Comparison of ENCODE assay signal across 8 cellular contexts in genomic region chr22:28741758-28742561, GRCh38. TPM values are rescaled to one million over a fixed set of nuclear protein-coding genes. Genes with fewer than 3 reads are reported as not detected.
DNase-seq lines count a peak whose midpoint lies in the region; ATAC-seq and FAIRE-seq lines count a peak whose summit lies in the region.

Gene CHEK2, minus strand, starts transcription at chr22:28741820. Its CDS starts 7,099 bp downstream, at chr22:28734721.
Gene HSCB, plus strand, starts transcription at chr22:28742039. Its CDS starts 57 bp downstream, at chr22:28742096.

- H3K9ac ChIP-seq in endocrine pancreas (ENCODE audit: control insufficient read depth, insufficient read depth, low read length) = peak within 1 kb of the TSS; percentile 77
- H3K9ac ChIP-seq in mesenchymal stem cell (ENCODE audit: low read length) = peak within 1 kb of the TSS; percentile 98

- peak; percentile 97 for DNase-seq in COR-L47 (lab: John Stamatoyannopoulos, UW)
- DNase-seq in HTR-8/SVneo (ENCODE audit: insufficient read length, low spot score) = peak; percentile 92
- DNase-seq in NOMO-1 treated with dmso at 0.1 percent for 144 hours (lab: John Stamatoyannopoulos, UW; ENCODE audit: unreplicated experiment) = peak; percentile 100
- DNase-seq in activated CD8-positive, alpha-beta memory T cell treated with anti-CD3 and anti-CD28 coated beads, Interleukin-2, amount 50 U/mL, for 1 hour (ENCODE audit: extremely low read depth) = peak; percentile 94
- DNase-seq in mesenchymal stem cell = peak; percentile 99
- peak; percentile 93 for DNase-seq in stimulated activated CD8-positive, alpha-beta memory T cell treated with anti-CD3 and anti-CD28 coated beads, Interleukin-12 subunit alpha, Interleukin-12 subunit beta, amount 100 ng/mL, for 4 hours (ENCODE audit: low read depth)

- peak within 1 kb of the TSS; percentile 83 for H3K4me2 ChIP-seq in mesenchymal stem cell (ENCODE audit: low read length, poor library complexity, severe bottlenecking)

- no peaks in the 10 kb centered on the region for H3K9me3 ChIP-seq in endocrine pancreas (ENCODE audit: control insufficient read depth, low read length)
- no peaks in the 10 kb centered on the region for H3K9me3 ChIP-seq in mesenchymal stem cell (ENCODE audit: control insufficient read depth, low read length)

- H2BK5ac ChIP-seq in mesenchymal stem cell (ENCODE audit: low read depth, low read length, poor library complexity, severe bottlenecking) = peak within 1 kb of the TSS; percentile 96

- no peak within 1 kb of the TSS for H2BK12ac ChIP-seq in mesenchymal stem cell (ENCODE audit: low read length in 2 of 2)

- peak; percentile 73 for FAIRE-seq in HTR-8/SVneo (lab: Jason Lieb, UNC)

- H3K27ac ChIP-seq in mesenchymal stem cell (ENCODE audit: low read length, poor library complexity, severe bottlenecking) = peak within 1 kb of the TSS; percentile 99

- H3K36me3 ChIP-seq in endocrine pancreas (ENCODE audit: control insufficient read depth, insufficient read depth, low read length) = no peaks in the 10 kb centered on the region
- H3K36me3 ChIP-seq in mesenchymal stem cell (ENCODE audit: control insufficient read depth in 1 of 2, insufficient read depth in 2 of 2, low read depth in 1 of 2, low read length in 2 of 2) = peaks cover 18 to 33% of the 10 kb centered on the region in 2 experiments

- peak within 1 kb of the TSS; percentile 98 for H2BK15ac ChIP-seq in mesenchymal stem cell (ENCODE audit: low read depth, poor library complexity, severe bottlenecking)

- H3K4me3 ChIP-seq in endocrine pancreas (ENCODE audit: control insufficient read depth, insufficient read depth, low read length) (peak within 1 kb of the TSS; percentile 75), mesenchymal stem cell (ENCODE audit: insufficient read depth in 1 of 2, low read depth in 1 of 2, low read length in 2 of 2) (peak within 1 kb of the TSS; percentile 90 to 91)

- peak within 1 kb of the TSS; percentile 95 for H4K91ac ChIP-seq in mesenchymal stem cell (ENCODE audit: low read length)

- peak; percentile 79 for ATAC-seq in GM21367 (IDR thresholded peaks at IDR 0.05; ENCODE audit: unreplicated experiment)

- H2AFZ ChIP-seq in mesenchymal stem cell (ENCODE audit: low read depth, low read length) = peak within 1 kb of the TSS; percentile 90

- H3K14ac ChIP-seq in mesenchymal stem cell (ENCODE audit: low read length in 2 of 2) = peak within 1 kb of the TSS; percentile 30 to 98

- H3K79me1 ChIP-seq in mesenchymal stem cell (replicated peaks; ENCODE audit: low read length, poor library complexity, severe bottlenecking) = peaks cover 25% of the 10 kb centered on the region

- H2AK5ac ChIP-seq in mesenchymal stem cell (ENCODE audit: low read length, severe bottlenecking) = peak within 1 kb of the TSS; percentile 53

- H2BK120ac ChIP-seq in mesenchymal stem cell (ENCODE audit: low read depth, low read length) = peak within 1 kb of the TSS; percentile 91

- H3K4ac ChIP-seq in mesenchymal stem cell (ENCODE audit: low read depth in 1 of 2, low read length in 2 of 2) = peak within 1 kb of the TSS; percentile 45 to 91

- H3K18ac ChIP-seq in mesenchymal stem cell (ENCODE audit: low read depth in 1 of 2, low read length in 2 of 2) = peak within 1 kb of the TSS; percentile 88 to 100

- H4K8ac ChIP-seq in mesenchymal stem cell (ENCODE audit: low read length) = peak within 1 kb of the TSS; percentile 99

- H3K27me3 ChIP-seq in endocrine pancreas (ENCODE audit: control insufficient read depth, insufficient read depth, low read length) (no peaks in the 10 kb centered on the region), mesenchymal stem cell (ENCODE audit: control insufficient read depth in 1 of 2, insufficient read depth in 1 of 2, low read length in 2 of 2) (no peaks in the 10 kb centered on the region)

- WGBS in mesenchymal stem cell = under 1% methylated on average over 51 of the region's 56 CpGs

- H3K4me1 ChIP-seq in endocrine pancreas (ENCODE audit: control insufficient read depth, insufficient read depth, low read length) (no peaks in the 10 kb centered on the region), mesenchymal stem cell (ENCODE audit: control insufficient read depth, insufficient read depth, low read depth, low read length) (peaks cover 4% of the 10 kb centered on the region)

- no peak within 1 kb of the TSS for H3K23ac ChIP-seq in mesenchymal stem cell (ENCODE audit: low read length in 2 of 2)

RNA-seq across cellular contexts. Expression of gene CHEK2, which starts in this region (rescaled TPM):
- polyA plus RNA-seq in mesenchymal stem cell (2013, experiment 1 of 2) = 8.8 TPM
- 7.9 TPM for polyA plus RNA-seq in mesenchymal stem cell (2013, experiment 2 of 2)

RNA-seq across cellular contexts. Expression of gene HSCB, which starts in this region (rescaled TPM):
- 20.1 TPM for polyA plus RNA-seq in mesenchymal stem cell (2013, experiment 1 of 2)
- 20.3 TPM for polyA plus RNA-seq in mesenchymal stem cell (2013, experiment 2 of 2)

Comparison
In these comparisons a context has a peak if more than half of its experiments do, and no peak if none do; other contexts are left out.
1. Peak in every context shown above with its lines: DNase-seq, ATAC-seq, H3K4me3 ChIP-seq and H3K27ac ChIP-seq.